In the genomic region with DNA sequence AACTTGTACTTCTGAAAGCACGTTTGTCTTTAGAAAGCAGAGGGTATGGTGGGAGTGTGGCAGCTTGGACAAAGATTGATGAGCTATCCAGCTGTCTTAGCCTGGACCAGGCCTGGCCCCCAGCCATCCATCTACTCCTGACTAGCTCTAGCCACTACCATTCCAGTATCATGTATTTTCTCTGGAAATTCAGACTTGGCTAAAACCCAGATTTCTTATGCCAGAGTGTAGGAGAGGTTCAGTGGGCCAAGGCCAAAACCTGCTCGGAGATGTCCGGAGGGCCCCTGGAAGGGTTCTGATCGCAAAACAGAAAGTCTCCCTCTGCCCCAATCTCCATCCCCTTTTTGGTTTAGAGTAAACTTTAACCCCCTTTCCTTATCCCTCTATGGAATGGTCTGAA, we compare ENCODE assay signal across 1 cellular context.
TF ChIP-seq lines count a peak whose summit lies in the region.

No MANE protein-coding gene starts in this region.

TF ChIP-seq in HepG2, 621 proteins besides CTCF, POLR2A, EP300 and RAD21:
- TF ChIP-seq ZNF274 (CRISPR knock-in tag; IDR thresholded peaks at IDR 0.05) (no peak), PHB2 (IDR thresholded peaks at IDR 0.05; ENCODE audit: partially characterized antibody) (no peak), ZZZ3 (CRISPR knock-in tag; IDR thresholded peaks at IDR 0.05; ENCODE audit: borderline replicate concordance) (no peak), ZBTB25 (CRISPR knock-in tag; IDR thresholded peaks at IDR 0.05) (no peak), NCOA1 (CRISPR knock-in tag; IDR thresholded peaks at IDR 0.05) (no peak), FOXK2 (IDR thresholded peaks at IDR 0.05) (no peak), ZNF343 (CRISPR knock-in tag; IDR thresholded peaks at IDR 0.05) (no peak), ZNF740 (CRISPR knock-in tag; IDR thresholded peaks at IDR 0.05) (no peak), ZNF446 (CRISPR knock-in tag; IDR thresholded peaks at IDR 0.05) (no peak), TOE1 (CRISPR knock-in tag; IDR thresholded peaks at IDR 0.05) (no peak), CSRNP1 (CRISPR knock-in tag; IDR thresholded peaks at IDR 0.05) (no peak), THAP11 (CRISPR knock-in tag; IDR thresholded peaks at IDR 0.05) (no peak), ZNF674 (CRISPR knock-in tag; IDR thresholded peaks at IDR 0.05; ENCODE audit: low read depth) (no peak), ZNF253 (CRISPR knock-in tag; IDR thresholded peaks at IDR 0.05; ENCODE audit: borderline replicate concordance) (no peak), PAF1 (CRISPR knock-in tag; IDR thresholded peaks at IDR 0.05) (no peak), SOX13 (IDR thresholded peaks at IDR 0.05) (no peak), SOX13 (CRISPR knock-in tag; conservative IDR thresholded peaks at IDR 0.05 in 1 of 2, IDR thresholded peaks at IDR 0.05 in 1 of 2) (no peak), ZNF17 (CRISPR knock-in tag; IDR thresholded peaks at IDR 0.05) (no peak), ZNF414 (CRISPR knock-in tag; IDR thresholded peaks at IDR 0.05) (no peak)
- TF ChIP-seq, protein P1, sequence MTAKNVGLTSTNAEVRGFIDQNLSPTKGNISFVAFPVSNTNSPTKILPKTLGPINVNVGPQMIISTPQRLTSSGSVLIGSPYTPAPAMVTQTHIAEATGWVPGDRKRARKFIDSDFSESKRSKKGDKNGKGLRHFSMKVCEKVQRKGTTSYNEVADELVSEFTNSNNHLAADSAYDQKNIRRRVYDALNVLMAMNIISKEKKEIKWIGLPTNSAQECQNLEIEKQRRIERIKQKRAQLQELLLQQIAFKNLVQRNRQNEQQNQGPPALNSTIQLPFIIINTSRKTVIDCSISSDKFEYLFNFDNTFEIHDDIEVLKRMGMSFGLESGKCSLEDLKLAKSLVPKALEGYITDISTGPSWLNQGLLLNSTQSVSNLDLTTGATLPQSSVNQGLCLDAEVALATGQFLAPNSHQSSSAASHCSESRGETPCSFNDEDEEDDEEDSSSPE (CRISPR knock-in tag; IDR thresholded peaks at IDR 0.05), result no peak
- TF ChIP-seq, protein P2, sequence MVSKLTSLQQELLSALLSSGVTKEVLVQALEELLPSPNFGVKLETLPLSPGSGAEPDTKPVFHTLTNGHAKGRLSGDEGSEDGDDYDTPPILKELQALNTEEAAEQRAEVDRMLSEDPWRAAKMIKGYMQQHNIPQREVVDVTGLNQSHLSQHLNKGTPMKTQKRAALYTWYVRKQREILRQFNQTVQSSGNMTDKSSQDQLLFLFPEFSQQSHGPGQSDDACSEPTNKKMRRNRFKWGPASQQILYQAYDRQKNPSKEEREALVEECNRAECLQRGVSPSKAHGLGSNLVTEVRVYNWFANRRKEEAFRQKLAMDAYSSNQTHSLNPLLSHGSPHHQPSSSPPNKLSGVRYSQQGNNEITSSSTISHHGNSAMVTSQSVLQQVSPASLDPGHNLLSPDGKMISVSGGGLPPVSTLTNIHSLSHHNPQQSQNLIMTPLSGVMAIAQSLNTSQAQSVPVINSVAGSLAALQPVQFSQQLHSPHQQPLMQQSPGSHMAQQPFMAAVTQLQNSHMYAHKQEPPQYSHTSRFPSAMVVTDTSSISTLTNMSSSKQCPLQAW (CRISPR knock-in tag; IDR thresholded peaks at IDR 0.05), result no peak
